9 cellular contexts compared by ENCODE assay signal in the genomic region with DNA sequence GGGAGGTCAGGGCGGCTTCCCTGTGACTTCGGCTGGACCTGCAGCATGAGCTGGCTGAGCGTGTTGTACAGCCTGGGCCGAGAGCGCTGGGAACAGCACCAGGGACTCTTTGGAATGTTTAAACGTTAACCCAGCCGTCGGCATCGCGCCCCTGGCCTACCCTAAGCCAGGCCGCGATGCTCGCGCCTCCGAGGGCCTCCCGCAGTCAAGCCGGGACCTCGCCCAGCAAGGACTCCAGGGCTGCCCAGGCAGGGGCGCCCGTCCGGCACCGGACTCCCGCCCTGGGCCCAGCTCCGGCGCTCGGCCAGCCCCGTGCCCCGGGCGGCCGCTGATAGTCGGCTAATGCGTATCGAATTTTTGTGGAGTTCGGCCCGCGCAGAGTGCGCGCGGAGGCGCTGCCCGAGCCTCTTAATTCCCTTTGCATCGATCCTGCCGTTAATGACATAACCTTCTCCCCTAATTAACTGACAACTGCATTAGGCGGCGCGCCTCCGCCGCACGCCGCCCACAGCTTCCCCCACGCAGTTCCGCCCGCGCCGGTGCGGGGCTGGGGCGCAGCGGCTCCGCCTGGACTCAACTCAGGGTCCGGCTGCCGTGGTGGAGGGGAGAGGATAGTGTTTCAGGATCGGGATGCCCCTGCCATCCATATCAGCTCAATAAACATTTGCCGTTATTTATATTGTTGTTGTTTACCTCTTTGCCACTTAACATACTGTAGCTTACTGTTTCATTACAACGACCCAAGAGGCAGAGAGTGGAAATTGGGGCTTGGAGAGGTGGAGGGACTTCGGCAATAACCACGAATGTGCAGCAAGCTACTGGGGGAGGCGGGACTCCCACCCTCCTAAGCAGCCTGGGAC. TPM values are rescaled to one million over a fixed set of nuclear protein-coding genes. Genes with fewer than 3 reads are reported as not detected.
DNase-seq lines count a peak whose midpoint lies in the region; ATAC-seq and TF ChIP-seq lines count a peak whose summit lies in the region.
"Had no signal": no experiment of that assay in that cellular context is flagged by ENCODE, and none has a peak within 500 bp of the region (broad histone marks: within the 10 kb centered on the region; RNA-seq: fewer than 3 reads in every experiment).

No MANE protein-coding gene starts in this region.

- H3K36me3 ChIP-seq in iPS-18a (ENCODE audit: control insufficient read depth, low read depth, low read length) (no peaks in the 10 kb centered on the region), gastrocnemius medialis (no peaks in the 10 kb centered on the region)

- no peak for TF ChIP-seq POLR2A in gastrocnemius medialis (IDR thresholded peaks at IDR 0.05)

- ATAC-seq in gastrocnemius medialis (peak; percentile 58 to 77), HG03521 (IDR thresholded peaks at IDR 0.05; ENCODE audit: unreplicated experiment) (no peak), GM21825 (IDR thresholded peaks at IDR 0.05; ENCODE audit: unreplicated experiment) (no peak)

- H3K4me3 ChIP-seq in AG10803 (ENCODE audit: low read length) (peak overlapping the region; percentile 43), HL-60 (replicated peaks; ENCODE audit: insufficient read depth, low read length) (peak overlapping the region; percentile 32), astrocyte of the cerebellum (ENCODE audit: low read depth, low read length) (peak overlapping the region; percentile 36), iPS-18a (ENCODE audit: low read length) (peak overlapping the region; percentile 56), gastrocnemius medialis (peak overlapping the region; percentile 57 to 84 (median 72))

- H3K27me3 ChIP-seq in HL-60 (ENCODE audit: insufficient read depth, poor library complexity, severe bottlenecking) (no peaks in the 10 kb centered on the region), iPS-18a (ENCODE audit: control insufficient read depth, insufficient read depth, low read length) (peaks cover 54% of the 10 kb centered on the region), gastrocnemius medialis (no peaks in the 10 kb centered on the region)

- peak overlapping the region; percentile 25 for H3K9ac ChIP-seq in iPS-18a (ENCODE audit: low read length)

- in situ Hi-C loops in astrocyte of the cerebellum (cut with HindIII; ENCODE audit: low sequenced_read_pairs): loop anchor here (10.0 kb wide), 1 partner anchor 73 kb away; no protein-coding TSS in a partner anchor
- in situ Hi-C loops in gastrocnemius medialis (cut with MboI; ENCODE audit: low sequenced_read_pairs in 4 of 4): no loop called here

- H3K4me1 ChIP-seq in iPS-18a (ENCODE audit: control insufficient read depth, low read depth, low read length) (peaks cover 12% of the 10 kb centered on the region), gastrocnemius medialis (no peaks in the 10 kb centered on the region)

- H3K9me3 ChIP-seq in iPS-18a (ENCODE audit: control insufficient read depth, low read depth, low read length): no peaks in the 10 kb centered on the region
- H3K9me3 ChIP-seq in gastrocnemius medialis: no peaks in the 10 kb centered on the region

- DNase-seq in AG10803 (ENCODE audit: low read depth) (peak; percentile 28), HL-60 (ENCODE audit: low read depth in 1 of 2, low spot score in 1 of 2) (peak in 1 of 2 experiments; percentile 14), astrocyte of the cerebellum (ENCODE audit: low read depth) (no peak), gastrocnemius medialis (no peak), A172 (ENCODE audit: low spot score) (no peak)

- H3K27ac ChIP-seq in HL-60 (replicated peaks): peak overlapping the region; percentile 40; the same call in 1 of the 2 replicates
- no peak overlapping the region for H3K27ac ChIP-seq in iPS-18a (ENCODE audit: low read length)
- H3K27ac ChIP-seq in gastrocnemius medialis: peak overlapping the region in 2 of 4 donors; percentile 10 to 19

- TF ChIP-seq CTCF in AG10803 (conservative IDR thresholded peaks at IDR 0.05; ENCODE audit: low read length) (no peak), HL-60 (IDR thresholded peaks at IDR 0.05; ENCODE audit: insufficient read depth, low read length) (no peak), astrocyte of the cerebellum (IDR thresholded peaks at IDR 0.05; ENCODE audit: low read depth, low read length, missing control alignments) (no peak), gastrocnemius medialis (IDR thresholded peaks at IDR 0.05 in 4 of 5, conservative IDR thresholded peaks at IDR 0.05 in 1 of 5) (no peak)

- intact Hi-C loops in gastrocnemius medialis (cut with DNase I; ENCODE audit: low total_unique reads): no loop called here

RNA-seq across cellular contexts. Expression of a gene that starts 28.8 kb away (rescaled TPM):
- total RNA-seq in gastrocnemius medialis: 10 to 100 TPM in 2 of 4 donors, 1 to 10 TPM in 2; 7.7 to 11.7 (median 10.4) TPM
- 69.5 and 72.6 TPM in 2 replicates for total RNA-seq in A172 (2014; rRNA removed; shearing (Covaris generic))

RNA-seq across cellular contexts. Expression of a gene that starts 32.5 kb away (rescaled TPM):
- total RNA-seq in gastrocnemius medialis: under 1 TPM in 1 of 4 donors, not detected in 3; 0.42 TPM
- total RNA-seq in A172 (2014; rRNA removed; shearing (Covaris generic)): not detected in 2 replicates
- total RNA-seq: temporal lobe had no signal

Comparison
In these comparisons a context has a peak if more than half of its experiments do, and no peak if none do; other contexts are left out.
1. ATAC-seq: peak in gastrocnemius medialis (2 of 2); none in HG03521 (single experiment) and GM21825 (single experiment).
2. Peak in every context shown above with its lines, with median percentiles within 50 percentile points of each other: H3K4me3 ChIP-seq.